ENCODE assay signal across 25 cellular contexts in the genomic region with DNA sequence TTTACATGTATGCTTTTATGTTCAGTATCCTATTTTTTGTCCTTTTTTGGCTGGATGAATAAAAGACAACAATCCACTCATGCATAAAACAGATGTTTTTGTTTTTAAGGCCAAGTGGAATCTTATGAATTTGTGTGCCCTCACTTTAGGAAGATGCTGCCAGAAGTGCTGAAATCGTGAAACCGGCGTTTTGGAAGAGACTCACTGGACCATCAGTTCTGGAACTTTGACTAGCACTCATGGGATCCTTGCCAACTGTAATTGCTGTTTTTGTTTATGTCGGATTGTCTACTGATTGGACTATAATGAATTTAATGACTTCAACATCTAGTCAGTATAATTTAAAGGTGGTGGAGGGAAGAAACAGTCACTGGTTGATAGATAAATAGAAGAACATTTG. TPM values are rescaled to one million over a fixed set of nuclear protein-coding genes. Genes with fewer than 3 reads are reported as not detected.
DNase-seq lines count a peak whose midpoint lies in the region; ATAC-seq and TF ChIP-seq lines count a peak whose summit lies in the region.
"Had no signal": no experiment of that assay in that cellular context is flagged by ENCODE, and none has a peak within 500 bp of the region (broad histone marks: within the 10 kb centered on the region; RNA-seq: fewer than 3 reads in every experiment).

No MANE protein-coding gene starts in this region.

- H3K4me1 ChIP-seq in left ventricle myocardium inferior, result peaks cover 65% of the 10 kb centered on the region
- H3K4me1 ChIP-seq in psoas muscle, result peaks cover 31% of the 10 kb centered on the region
- H3K4me1 ChIP-seq: uterus had no signal

- H3K27ac Mint-ChIP-seq in progenitor cell of endocrine pancreas, result no peak overlapping the region
- H3K27ac Mint-ChIP-seq: CD4-positive, alpha-beta T cell; immature natural killer cell; T-cell had no signal

- TF ChIP-seq CTCF in left ventricle myocardium inferior (IDR thresholded peaks at IDR 0.05; ENCODE audit: borderline replicate concordance) (no peak), fibroblast of the aortic adventitia (IDR thresholded peaks at IDR 0.05; ENCODE audit: insufficient read depth, low read length) (no peak), psoas muscle (IDR thresholded peaks at IDR 0.05) (no peak), GM20000 (IDR thresholded peaks at IDR 0.05; ENCODE audit: extremely low read depth, missing control alignments) (no peak), progenitor cell of endocrine pancreas (IDR thresholded peaks at IDR 0.05; ENCODE audit: unreplicated experiment) (no peak)

- no peaks in the 10 kb centered on the region for H3K36me3 Mint-ChIP-seq in progenitor cell of endocrine pancreas (ENCODE audit: insufficient read depth)
- H3K36me3 Mint-ChIP-seq: T-cell had no signal

- H3K9me3 Mint-ChIP-seq in progenitor cell of endocrine pancreas (ENCODE audit: low read depth), result no peaks in the 10 kb centered on the region
- H3K9me3 Mint-ChIP-seq: CD4-positive, alpha-beta T cell; T-cell had no signal

- intact Hi-C loops in left ventricle myocardium inferior (cut with micrococcal nuclease) (loop anchor here (10.0 kb wide), 1 partner anchor 61 kb away; no protein-coding TSS in a partner anchor), left cardiac atrium (cut with DNase I) (loop anchor here in 1 of 2 donors (5.0 kb wide), 1 partner anchor 113 kb away; no protein-coding TSS in a partner anchor), psoas muscle (cut with DNase I) (loop anchor here in 1 of 2 donors (10.0 kb wide), 1 partner anchor 361 kb away; no protein-coding TSS in a partner anchor)

- H3K36me3 ChIP-seq in left ventricle myocardium inferior, result no peaks in the 10 kb centered on the region
- H3K36me3 ChIP-seq in psoas muscle (ENCODE audit: insufficient read depth in 1 of 2, low read depth in 1 of 2), result no peaks in the 10 kb centered on the region
- H3K36me3 ChIP-seq: adrenal gland, uterus had no signal

- ATAC-seq in left cardiac atrium (no peak), psoas muscle (no peak)
- ATAC-seq: esophagus mucosa, HepG2, T-cell had no signal

- H3K9me3 ChIP-seq in left ventricle myocardium inferior (replicated peaks) (no peaks in the 10 kb centered on the region), psoas muscle (no peaks in the 10 kb centered on the region)
- H3K9me3 ChIP-seq: adrenal gland, uterus had no signal

- H3K4me1 Mint-ChIP-seq in progenitor cell of endocrine pancreas (ENCODE audit: low read depth), result peaks cover 22% of the 10 kb centered on the region

- H3K27ac ChIP-seq in left ventricle myocardium inferior (replicated peaks) (peak overlapping the region; percentile 96), psoas muscle (no peak overlapping the region)
- H3K27ac ChIP-seq: adrenal gland had no signal

- DNase-seq in left ventricle myocardium inferior (no peak), left cardiac atrium (no peak), fibroblast of the aortic adventitia (ENCODE audit: low read depth) (peak; percentile 26), psoas muscle (no peak), GM20000 (ENCODE audit: low spot score) (no peak), progenitor cell of endocrine pancreas (ENCODE audit: low spot score, unreplicated experiment) (no peak)
- no peak for DNase-seq in activated CD4-positive, alpha-beta T cell treated with anti-CD3 and anti-CD28 coated beads, Interleukin-2, amount 50 U/mL, for 4 hours
- DNase-seq: activated CD4-positive, alpha-beta T cell treated with anti-CD3 and anti-CD28 coated beads, Interleukin-2, amount 50 U/mL, for 1 hour; activated CD8-positive, alpha-beta memory T cell treated with anti-CD3 and anti-CD28 coated beads, Interleukin-2, amount 50 U/mL, for 48 hours; activated effector memory CD4-positive, alpha-beta T cell treated with Interleukin-2 at 50 U/mL for 16 hours; adrenal gland; CD4-positive, alpha-beta T cell; central memory CD4-positive, alpha-beta T cell; DND-41; HCEC 1CT; immature natural killer cell; MM.1S; NCI-H510A treated with DMSO at 0.1 percent for 48 hours; posterior cingulate gyrus; SHP77 treated with DMSO at 0.1 percent for 48 hours; T-cell; uterus had no signal

- no peak overlapping the region for H3K4me3 Mint-ChIP-seq in progenitor cell of endocrine pancreas (ENCODE audit: low read depth)
- H3K4me3 Mint-ChIP-seq: CD4-positive, alpha-beta T cell; immature natural killer cell; T-cell had no signal

- H3K4me3 ChIP-seq in left ventricle myocardium inferior, result peak overlapping the region; percentile 12
- no peak overlapping the region for H3K4me3 ChIP-seq in fibroblast of the aortic adventitia (ENCODE audit: low read depth, low read length)
- H3K4me3 ChIP-seq in psoas muscle, result no peak overlapping the region
- H3K4me3 ChIP-seq: adrenal gland, uterus had no signal

- H3K27me3 Mint-ChIP-seq in progenitor cell of endocrine pancreas, result peaks cover 42% of the 10 kb centered on the region

- 9 to 14% (median 14%) methylated on average over 4 of the region's 4 CpGs for WGBS in psoas muscle, 3 donors

- H3K27me3 ChIP-seq in left ventricle myocardium inferior (ENCODE audit: low read depth), result no peaks in the 10 kb centered on the region
- no peaks in the 10 kb centered on the region for H3K27me3 ChIP-seq in psoas muscle (ENCODE audit: insufficient read depth in 3 of 3, low read length in 2 of 3)
- H3K27me3 ChIP-seq: adrenal gland, uterus had no signal

TF ChIP-seq in PFSK-1, 5 proteins besides CTCF, POLR2A, EP300 and RAD21:
- TF ChIP-seq FOXP2 (optimal IDR thresholded peaks at IDR 0.05; ENCODE audit: borderline replicate concordance, extremely low read depth, extremely low read length, insufficient read depth) (no peak), SIN3A (IDR thresholded peaks at IDR 0.05; ENCODE audit: borderline replicate concordance, insufficient read depth, low read length) (peak; percentile 86; the same call in 1 of the 2 replicates), TAF1 (IDR thresholded peaks at IDR 0.05; ENCODE audit: borderline replicate concordance, insufficient read depth, low read length) (no peak), POLR2AphosphoS5 (IDR thresholded peaks at IDR 0.05; ENCODE audit: low read depth, low read length) (no peak)
- TF ChIP-seq, protein P1, sequence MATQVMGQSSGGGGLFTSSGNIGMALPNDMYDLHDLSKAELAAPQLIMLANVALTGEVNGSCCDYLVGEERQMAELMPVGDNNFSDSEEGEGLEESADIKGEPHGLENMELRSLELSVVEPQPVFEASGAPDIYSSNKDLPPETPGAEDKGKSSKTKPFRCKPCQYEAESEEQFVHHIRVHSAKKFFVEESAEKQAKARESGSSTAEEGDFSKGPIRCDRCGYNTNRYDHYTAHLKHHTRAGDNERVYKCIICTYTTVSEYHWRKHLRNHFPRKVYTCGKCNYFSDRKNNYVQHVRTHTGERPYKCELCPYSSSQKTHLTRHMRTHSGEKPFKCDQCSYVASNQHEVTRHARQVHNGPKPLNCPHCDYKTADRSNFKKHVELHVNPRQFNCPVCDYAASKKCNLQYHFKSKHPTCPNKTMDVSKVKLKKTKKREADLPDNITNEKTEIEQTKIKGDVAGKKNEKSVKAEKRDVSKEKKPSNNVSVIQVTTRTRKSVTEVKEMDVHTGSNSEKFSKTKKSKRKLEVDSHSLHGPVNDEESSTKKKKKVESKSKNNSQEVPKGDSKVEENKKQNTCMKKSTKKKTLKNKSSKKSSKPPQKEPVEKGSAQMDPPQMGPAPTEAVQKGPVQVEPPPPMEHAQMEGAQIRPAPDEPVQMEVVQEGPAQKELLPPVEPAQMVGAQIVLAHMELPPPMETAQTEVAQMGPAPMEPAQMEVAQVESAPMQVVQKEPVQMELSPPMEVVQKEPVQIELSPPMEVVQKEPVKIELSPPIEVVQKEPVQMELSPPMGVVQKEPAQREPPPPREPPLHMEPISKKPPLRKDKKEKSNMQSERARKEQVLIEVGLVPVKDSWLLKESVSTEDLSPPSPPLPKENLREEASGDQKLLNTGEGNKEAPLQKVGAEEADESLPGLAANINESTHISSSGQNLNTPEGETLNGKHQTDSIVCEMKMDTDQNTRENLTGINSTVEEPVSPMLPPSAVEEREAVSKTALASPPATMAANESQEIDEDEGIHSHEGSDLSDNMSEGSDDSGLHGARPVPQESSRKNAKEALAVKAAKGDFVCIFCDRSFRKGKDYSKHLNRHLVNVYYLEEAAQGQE (IDR thresholded peaks at IDR 0.05; ENCODE audit: insufficient read depth in 1 of 2, low read depth in 2 of 2, low read length in 2 of 2), result peak in 1 of 2 experiments; percentile 45; a peak in 1 of 4 replicates

RNA-seq across cellular contexts. Expression of gene ZNF521, which starts 6.5 kb away (rescaled TPM):
- 10.3 TPM for total RNA-seq in left ventricle myocardium inferior
- 10 to 100 TPM; 29.4 to 34.4 TPM for total RNA-seq in left cardiac atrium
- 34.5 TPM for polyA plus RNA-seq in PFSK-1 (2012; ENCODE audit: insufficient read length, low read depth)
- total RNA-seq in fibroblast of the aortic adventitia (ENCODE audit: low replicate concordance), result 35.7 and 48.6 TPM in 2 replicates
- 10 to 100 TPM in 1 of 4 donors, 1 to 10 TPM in 3; 4.2 to 13.2 (median 6.1) TPM for total RNA-seq in psoas muscle
- 1 to 10 TPM; 1.8 to 2.1 (median 2.1) TPM for polyA plus RNA-seq in psoas muscle
- total RNA-seq in progenitor cell of endocrine pancreas, result 39.1 and 41.4 TPM in 2 replicates
- total RNA-seq: CD4-positive, alpha-beta T cell had no signal
- polyA plus RNA-seq: HepG2 had no signal
